ENCODE assay signal across 12 cellular contexts in genomic region chr5:147735621-147736125, GRCh38. TPM values are rescaled to one million over a fixed set of nuclear protein-coding genes. Genes with fewer than 3 reads are reported as not detected.
DNase-seq lines count a peak whose midpoint lies in the region; ATAC-seq and TF ChIP-seq lines count a peak whose summit lies in the region.
"Had no signal": no experiment of that assay in that cellular context is flagged by ENCODE, and none has a peak within 500 bp of the region (broad histone marks: within the 10 kb centered on the region; RNA-seq: fewer than 3 reads in every experiment).

No MANE protein-coding gene starts in this region.

- no peaks in the 10 kb centered on the region for H3K79me2 ChIP-seq in DOHH2 (ENCODE audit: control insufficient read depth, low read length)
- peaks cover 24% of the 10 kb centered on the region; the same call in 1 of the 2 replicates for H3K79me2 ChIP-seq in MM.1S (ENCODE audit: low read length)

- peak overlapping the region; percentile 34 for H3K4me2 ChIP-seq in DOHH2 (ENCODE audit: low read length)
- peak overlapping the region; percentile 64 for H3K4me2 ChIP-seq in MM.1S (ENCODE audit: low read depth, low read length)

- H3F3A ChIP-seq in DOHH2 (ENCODE audit: control insufficient read depth, insufficient read depth) = no peaks in the 10 kb centered on the region
- peaks cover 28% of the 10 kb centered on the region for H3F3A ChIP-seq in MM.1S (ENCODE audit: insufficient read depth, low read length)

- H3K9me2 ChIP-seq in DOHH2 (replicated peaks; ENCODE audit: control insufficient read depth, low read length) (no peaks in the 10 kb centered on the region), MM.1S (replicated peaks; ENCODE audit: insufficient read depth, low read length) (no peaks in the 10 kb centered on the region)

- H3K4me1 ChIP-seq in DOHH2 (ENCODE audit: control insufficient read depth, low read length) (peaks cover 15% of the 10 kb centered on the region), MM.1S (ENCODE audit: low read length) (peaks cover 18% of the 10 kb centered on the region)

- H3K27me3 ChIP-seq in DOHH2 (ENCODE audit: control insufficient read depth, low read length) (no peaks in the 10 kb centered on the region), MM.1S (replicated peaks; ENCODE audit: insufficient read depth, low read length) (no peaks in the 10 kb centered on the region)

- peaks cover 6% of the 10 kb centered on the region; the same call in 1 of the 2 replicates for H3K9me3 ChIP-seq in DOHH2 (ENCODE audit: control insufficient read depth, insufficient read depth, low read length)
- H3K9me3 ChIP-seq in MM.1S (replicated peaks; ENCODE audit: insufficient read depth, low read length) = no peaks in the 10 kb centered on the region

- H3K27ac ChIP-seq in DOHH2 (ENCODE audit: low read depth, low read length) (no peak overlapping the region), MM.1S (ENCODE audit: low read length) (peak overlapping the region; percentile 75; the same call in 1 of the 2 replicates)
- H3K27ac ChIP-seq: 22Rv1 had no signal

- ATAC-seq in left lobe of liver = peak; percentile 51
- ATAC-seq: GM12878 had no signal

- H4K20me1 ChIP-seq in DOHH2 (ENCODE audit: control insufficient read depth, insufficient read depth, low read depth, low read length) (no peaks in the 10 kb centered on the region), MM.1S (ENCODE audit: insufficient read depth, low read length) (no peaks in the 10 kb centered on the region)

- H2AFZ ChIP-seq in MM.1S (ENCODE audit: low read length) = no peak overlapping the region

- H3K4me3 ChIP-seq in DOHH2 (ENCODE audit: low read length) = peak overlapping the region; percentile 0; the same call in 1 of the 2 replicates
- H3K4me3 ChIP-seq in MM.1S (ENCODE audit: low read length) = peak overlapping the region; percentile 34; the same call in 1 of the 2 replicates
- H3K4me3 ChIP-seq: GM12878 had no signal

- no peak for TF ChIP-seq CTCF in DOHH2 (IDR thresholded peaks at IDR 0.05; ENCODE audit: low read depth, low read length, poor library complexity, severe bottlenecking)
- TF ChIP-seq CTCF in MM.1S (IDR thresholded peaks at IDR 0.05; ENCODE audit: low read length) = no peak

- H3K9ac ChIP-seq in MM.1S (ENCODE audit: low read length) = no peak overlapping the region

- peak; percentile 12 for DNase-seq in DMS53 (lab: John Stamatoyannopoulos, UW)
- no peak for DNase-seq in DMS53 treated with DMSO at 0.1 percent for 48 hours (lab: John Stamatoyannopoulos, UW; ENCODE audit: unreplicated experiment)
- DNase-seq in MM.1S = peak; percentile 46
- no peak for DNase-seq in left lobe of liver (ENCODE audit: low spot score)
- no peak for DNase-seq in NK-92 treated with Interleukin-12 subunit alpha and Interleukin-12 subunit beta, amount 100 ng/mL, for 24 hours (lab: John Stamatoyannopoulos, UW)
- no peak for DNase-seq in NCI-H1694 treated with DMSO at 0.1 percent for 48 hours (lab: John Stamatoyannopoulos, UW)
- no peak for DNase-seq in hypothalamus (lab: John Stamatoyannopoulos, UW)
- DNase-seq: CD4-positive, CD25-positive, alpha-beta regulatory T cell; DMS 273 treated with DMSO at 0.1 percent for 48 hours had no signal

- H3K36me3 ChIP-seq in DOHH2 (ENCODE audit: control insufficient read depth, low read length) (peaks cover 2% of the 10 kb centered on the region; the same call in 1 of the 2 replicates), MM.1S (replicated peaks; ENCODE audit: insufficient read depth, low read length) (no peaks in the 10 kb centered on the region)

RNA-seq across cellular contexts. Expression of gene JAKMIP2, which starts 46.9 kb away (rescaled TPM):
- 0.40 TPM for total RNA-seq in left lobe of liver

Comparison
In these comparisons a context has a peak if more than half of its experiments do, and no peak if none do; other contexts are left out.
1. DNase-seq: peak in DMS53 (single experiment) and MM.1S (single experiment); none in DMS53 treated with DMSO at 0.1 percent for 48 hours (single experiment), left lobe of liver (single experiment), NK-92 treated with Interleukin-12 subunit alpha and Interleukin-12 subunit beta, amount 100 ng/mL, for 24 hours (single experiment), NCI-H1694 treated with DMSO at 0.1 percent for 48 hours (single experiment) and hypothalamus (0 of 51).